1 cellular context compared by ENCODE assay signal in the genomic region with DNA sequence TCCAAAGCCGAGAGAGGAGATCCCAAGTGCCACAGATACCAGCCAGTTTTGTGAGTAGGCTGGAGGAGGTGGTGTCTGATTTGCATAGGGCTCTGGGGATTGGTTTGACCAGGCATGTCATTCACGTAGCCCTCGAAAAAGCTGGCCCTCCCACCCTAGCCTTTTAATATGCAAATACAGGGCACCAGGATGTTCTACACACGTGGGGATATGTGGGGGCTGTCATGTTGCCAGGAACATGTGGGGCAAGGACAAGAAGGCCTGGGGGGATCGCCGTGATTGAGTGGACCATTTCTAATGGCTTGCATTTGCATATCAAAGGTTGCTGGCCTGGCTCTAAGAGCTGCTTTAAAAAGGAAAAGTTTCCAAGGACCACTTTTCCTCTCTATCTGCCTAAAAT.
TF ChIP-seq lines count a peak whose summit lies in the region.

No MANE protein-coding gene starts in this region.

TF ChIP-seq in GM23338, 12 proteins besides CTCF, POLR2A, EP300 and RAD21 (continued from another document):
- TF ChIP-seq, protein P1, sequence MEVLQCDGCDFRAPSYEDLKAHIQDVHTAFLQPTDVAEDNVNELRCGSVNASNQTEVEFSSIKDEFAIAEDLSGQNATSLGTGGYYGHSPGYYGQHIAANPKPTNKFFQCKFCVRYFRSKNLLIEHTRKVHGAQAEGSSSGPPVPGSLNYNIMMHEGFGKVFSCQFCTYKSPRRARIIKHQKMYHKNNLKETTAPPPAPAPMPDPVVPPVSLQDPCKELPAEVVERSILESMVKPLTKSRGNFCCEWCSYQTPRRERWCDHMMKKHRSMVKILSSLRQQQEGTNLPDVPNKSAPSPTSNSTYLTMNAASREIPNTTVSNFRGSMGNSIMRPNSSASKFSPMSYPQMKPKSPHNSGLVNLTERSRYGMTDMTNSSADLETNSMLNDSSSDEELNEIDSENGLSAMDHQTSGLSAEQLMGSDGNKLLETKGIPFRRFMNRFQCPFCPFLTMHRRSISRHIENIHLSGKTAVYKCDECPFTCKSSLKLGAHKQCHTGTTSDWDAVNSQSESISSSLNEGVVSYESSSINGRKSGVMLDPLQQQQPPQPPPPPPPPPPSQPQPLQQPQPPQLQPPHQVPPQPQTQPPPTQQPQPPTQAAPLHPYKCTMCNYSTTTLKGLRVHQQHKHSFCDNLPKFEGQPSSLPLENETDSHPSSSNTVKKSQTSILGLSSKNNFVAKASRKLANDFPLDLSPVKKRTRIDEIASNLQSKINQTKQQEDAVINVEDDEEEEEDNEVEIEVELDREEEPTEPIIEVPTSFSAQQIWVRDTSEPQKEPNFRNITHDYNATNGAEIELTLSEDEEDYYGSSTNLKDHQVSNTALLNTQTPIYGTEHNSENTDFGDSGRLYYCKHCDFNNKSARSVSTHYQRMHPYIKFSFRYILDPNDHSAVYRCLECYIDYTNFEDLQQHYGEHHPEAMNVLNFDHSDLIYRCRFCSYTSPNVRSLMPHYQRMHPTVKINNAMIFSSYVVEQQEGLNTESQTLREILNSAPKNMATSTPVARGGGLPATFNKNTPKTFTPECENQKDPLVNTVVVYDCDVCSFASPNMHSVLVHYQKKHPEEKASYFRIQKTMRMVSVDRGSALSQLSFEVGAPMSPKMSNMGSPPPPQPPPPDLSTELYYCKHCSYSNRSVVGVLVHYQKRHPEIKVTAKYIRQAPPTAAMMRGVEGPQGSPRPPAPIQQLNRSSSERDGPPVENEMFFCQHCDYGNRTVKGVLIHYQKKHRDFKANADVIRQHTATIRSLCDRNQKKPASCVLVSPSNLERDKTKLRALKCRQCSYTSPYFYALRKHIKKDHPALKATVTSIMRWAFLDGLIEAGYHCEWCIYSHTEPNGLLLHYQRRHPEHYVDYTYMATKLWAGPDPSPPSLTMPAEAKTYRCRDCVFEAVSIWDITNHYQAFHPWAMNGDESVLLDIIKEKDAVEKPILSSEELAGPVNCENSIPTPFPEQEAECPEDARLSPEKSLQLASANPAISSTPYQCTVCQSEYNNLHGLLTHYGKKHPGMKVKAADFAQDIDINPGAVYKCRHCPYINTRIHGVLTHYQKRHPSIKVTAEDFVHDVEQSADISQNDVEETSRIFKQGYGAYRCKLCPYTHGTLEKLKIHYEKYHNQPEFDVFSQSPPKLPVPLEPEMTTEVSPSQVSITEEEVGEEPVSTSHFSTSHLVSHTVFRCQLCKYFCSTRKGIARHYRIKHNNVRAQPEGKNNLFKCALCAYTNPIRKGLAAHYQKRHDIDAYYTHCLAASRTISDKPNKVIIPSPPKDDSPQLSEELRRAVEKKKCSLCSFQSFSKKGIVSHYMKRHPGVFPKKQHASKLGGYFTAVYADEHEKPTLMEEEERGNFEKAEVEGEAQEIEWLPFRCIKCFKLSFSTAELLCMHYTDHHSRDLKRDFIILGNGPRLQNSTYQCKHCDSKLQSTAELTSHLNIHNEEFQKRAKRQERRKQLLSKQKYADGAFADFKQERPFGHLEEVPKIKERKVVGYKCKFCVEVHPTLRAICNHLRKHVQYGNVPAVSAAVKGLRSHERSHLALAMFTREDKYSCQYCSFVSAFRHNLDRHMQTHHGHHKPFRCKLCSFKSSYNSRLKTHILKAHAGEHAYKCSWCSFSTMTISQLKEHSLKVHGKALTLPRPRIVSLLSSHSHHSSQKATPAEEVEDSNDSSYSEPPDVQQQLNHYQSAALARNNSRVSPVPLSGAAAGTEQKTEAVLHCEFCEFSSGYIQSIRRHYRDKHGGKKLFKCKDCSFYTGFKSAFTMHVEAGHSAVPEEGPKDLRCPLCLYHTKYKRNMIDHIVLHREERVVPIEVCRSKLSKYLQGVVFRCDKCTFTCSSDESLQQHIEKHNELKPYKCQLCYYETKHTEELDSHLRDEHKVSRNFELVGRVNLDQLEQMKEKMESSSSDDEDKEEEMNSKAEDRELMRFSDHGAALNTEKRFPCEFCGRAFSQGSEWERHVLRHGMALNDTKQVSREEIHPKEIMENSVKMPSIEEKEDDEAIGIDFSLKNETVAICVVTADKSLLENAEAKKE (CRISPR knock-in tag; IDR thresholded peaks at IDR 0.05) = no peak
- TF ChIP-seq, protein P2, sequence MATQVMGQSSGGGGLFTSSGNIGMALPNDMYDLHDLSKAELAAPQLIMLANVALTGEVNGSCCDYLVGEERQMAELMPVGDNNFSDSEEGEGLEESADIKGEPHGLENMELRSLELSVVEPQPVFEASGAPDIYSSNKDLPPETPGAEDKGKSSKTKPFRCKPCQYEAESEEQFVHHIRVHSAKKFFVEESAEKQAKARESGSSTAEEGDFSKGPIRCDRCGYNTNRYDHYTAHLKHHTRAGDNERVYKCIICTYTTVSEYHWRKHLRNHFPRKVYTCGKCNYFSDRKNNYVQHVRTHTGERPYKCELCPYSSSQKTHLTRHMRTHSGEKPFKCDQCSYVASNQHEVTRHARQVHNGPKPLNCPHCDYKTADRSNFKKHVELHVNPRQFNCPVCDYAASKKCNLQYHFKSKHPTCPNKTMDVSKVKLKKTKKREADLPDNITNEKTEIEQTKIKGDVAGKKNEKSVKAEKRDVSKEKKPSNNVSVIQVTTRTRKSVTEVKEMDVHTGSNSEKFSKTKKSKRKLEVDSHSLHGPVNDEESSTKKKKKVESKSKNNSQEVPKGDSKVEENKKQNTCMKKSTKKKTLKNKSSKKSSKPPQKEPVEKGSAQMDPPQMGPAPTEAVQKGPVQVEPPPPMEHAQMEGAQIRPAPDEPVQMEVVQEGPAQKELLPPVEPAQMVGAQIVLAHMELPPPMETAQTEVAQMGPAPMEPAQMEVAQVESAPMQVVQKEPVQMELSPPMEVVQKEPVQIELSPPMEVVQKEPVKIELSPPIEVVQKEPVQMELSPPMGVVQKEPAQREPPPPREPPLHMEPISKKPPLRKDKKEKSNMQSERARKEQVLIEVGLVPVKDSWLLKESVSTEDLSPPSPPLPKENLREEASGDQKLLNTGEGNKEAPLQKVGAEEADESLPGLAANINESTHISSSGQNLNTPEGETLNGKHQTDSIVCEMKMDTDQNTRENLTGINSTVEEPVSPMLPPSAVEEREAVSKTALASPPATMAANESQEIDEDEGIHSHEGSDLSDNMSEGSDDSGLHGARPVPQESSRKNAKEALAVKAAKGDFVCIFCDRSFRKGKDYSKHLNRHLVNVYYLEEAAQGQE (IDR thresholded peaks at IDR 0.05; ENCODE audit: unreplicated experiment) = no peak
- no peak for TF ChIP-seq EZH2 (IDR thresholded peaks at IDR 0.05; ENCODE audit: low read depth, unreplicated experiment)
- no peak for TF ChIP-seq STAT1 (IDR thresholded peaks at IDR 0.05; ENCODE audit: unreplicated experiment)
- no peak for TF ChIP-seq NANOG (IDR thresholded peaks at IDR 0.05; ENCODE audit: borderline replicate concordance)
- no peak for TF ChIP-seq EZH2phosphoT487 (IDR thresholded peaks at IDR 0.05; ENCODE audit: unreplicated experiment)
- no peak for TF ChIP-seq ETS1 (IDR thresholded peaks at IDR 0.05)
- TF ChIP-seq ZNF331 (CRISPR knock-in tag; IDR thresholded peaks at IDR 0.05; ENCODE audit: low read depth) = no peak
- TF ChIP-seq JUNB (IDR thresholded peaks at IDR 0.05; ENCODE audit: unreplicated experiment) = no peak
